22 cellular contexts compared by ENCODE assay signal in genomic region chr10:121830101-121830500, GRCh38.
"Had no signal": no experiment of that assay in that cellular context is flagged by ENCODE, and none has a peak within 500 bp of the region (broad histone marks: within the 10 kb centered on the region; RNA-seq: fewer than 3 reads in every experiment).

No MANE protein-coding gene starts in this region.

- H3K4me1 ChIP-seq: esophagus squamous epithelium, lower lobe of right lung, psoas muscle, sigmoid colon, testis, tibial nerve, upper lobe of right lung had no signal

- H3K36me3 ChIP-seq: upper lobe of right lung had no signal

- ATAC-seq: left lobe of liver; lower lobe of right lung; stimulated activated naive B cell treated with anti-CD40 and anti-IgM and Interleukin-4, amounts not matched to agents 10 μg/mL and 1 μg/mL and 100 μg/mL, for 72 hours; stimulated activated naive CD8-positive, alpha-beta T cell treated with anti-CD3 and anti-CD28 coated beads, Interleukin-15, amount 100 ng/mL, for 72 hours; upper lobe of right lung had no signal

- H3K27me3 ChIP-seq: esophagus squamous epithelium, sigmoid colon, testis, tibial nerve, upper lobe of right lung had no signal

- H3K4me3 ChIP-seq: esophagus squamous epithelium, lower lobe of right lung, psoas muscle, sigmoid colon, skin epidermis, testis, tibial nerve, upper lobe of right lung had no signal

- H3K27ac ChIP-seq: esophagus squamous epithelium, lower lobe of right lung, psoas muscle, sigmoid colon, skin epidermis, testis, tibial nerve, upper lobe of right lung had no signal

- DNase-seq: cerebellar nuclear complex; dermis blood vessel endothelial cell; esophagus squamous epithelium; foreskin fibroblast; hippocampal formation; kidney glomerular epithelial cell; lower lobe of right lung; midbrain; naive B cell; occipital lobe; psoas muscle; retina; sigmoid colon; stimulated activated CD4-positive, alpha-beta T cell treated with anti-CD3 and anti-CD28 coated beads, Interleukin-2, amount 100 ng/mL, for 24 hours; stimulated activated CD4-positive, alpha-beta T cell treated with anti-CD3 and anti-CD28 coated beads, Interleukin-4, amount 100 ng/mL, for 4 hours; stimulated activated naive B cell treated with anti-CD40 and anti-IgM and Interleukin-4, amounts not matched to agents 10 μg/mL and 1 μg/mL and 100 μg/mL, for 72 hours; stimulated activated naive CD8-positive, alpha-beta T cell treated with anti-CD3 and anti-CD28 coated beads, Interleukin-15, amount 100 ng/mL, for 72 hours; testis; upper lobe of right lung had no signal

- H3K9me3 ChIP-seq: esophagus squamous epithelium, psoas muscle, sigmoid colon, testis, tibial nerve, upper lobe of right lung had no signal
